In genomic region chr19:58352760-58353671, GRCh38 we compare ENCODE assay signal across 1 cellular context.
A peak's percentile ranks its signal among the peaks of the same experiment; 100 is the strongest.
TF ChIP-seq lines count a peak whose summit lies in the region.

Gene A1BG (minus strand): TSS chr19:58353492. CDS start chr19:58353437, 55 bp downstream.

TF ChIP-seq in HepG2, 621 proteins besides CTCF, POLR2A, EP300 and RAD21 (continued from another document and continues in another):
- 0 out of 2 replicates have a peak, but pooled peaks have one; percentile 18 for TF ChIP-seq ZBTB10 (CRISPR knock-in tag; IDR thresholded peaks at IDR 0.05; ENCODE audit: borderline replicate concordance)
- no peak for TF ChIP-seq NFYB (CRISPR knock-in tag; IDR thresholded peaks at IDR 0.05)
- 0 out of 2 replicates have a peak, but pooled peaks have one; percentile 41 for TF ChIP-seq ZMYM4 (CRISPR knock-in tag; IDR thresholded peaks at IDR 0.05)
- TF ChIP-seq ISX (CRISPR knock-in tag; conservative IDR thresholded peaks at IDR 0.05) = 0 out of 2 replicates have a peak, but pooled peaks have one; percentile 59
- TF ChIP-seq ZFX (CRISPR knock-in tag; IDR thresholded peaks at IDR 0.05; ENCODE audit: low read depth) = peak; percentile 56; the same call in 1 of the 2 replicates
- TF ChIP-seq PHF8 (CRISPR knock-in tag; IDR thresholded peaks at IDR 0.05) = peak; percentile 35
- peak; percentile 75 for TF ChIP-seq NCOA2 (CRISPR knock-in tag; IDR thresholded peaks at IDR 0.05)
- TF ChIP-seq HMGXB4 (CRISPR knock-in tag; IDR thresholded peaks at IDR 0.05; ENCODE audit: borderline replicate concordance in 1 of 2, low read depth in 1 of 2) = 0 out of 4 replicates have a peak, but pooled peaks of 1 of the 2 experiments have one; percentile 1
- 0 out of 2 replicates have a peak, but pooled peaks have one; percentile 2 for TF ChIP-seq ZBTB37 (CRISPR knock-in tag; IDR thresholded peaks at IDR 0.05)
- 0 out of 2 replicates have a peak, but pooled peaks have one; percentile 38 for TF ChIP-seq E2F2 (CRISPR knock-in tag; IDR thresholded peaks at IDR 0.05; ENCODE audit: borderline replicate concordance)
- peak; percentile 72; the same call in 1 of the 2 replicates for TF ChIP-seq ZNF746 (CRISPR knock-in tag; IDR thresholded peaks at IDR 0.05)
- TF ChIP-seq NFIB (CRISPR knock-in tag; IDR thresholded peaks at IDR 0.05; ENCODE audit: borderline replicate concordance) = no peak
- TF ChIP-seq ZGPAT (CRISPR knock-in tag; IDR thresholded peaks at IDR 0.05) = peak; percentile 68; the same call in 1 of the 2 replicates
- TF ChIP-seq ZNF609 (CRISPR knock-in tag; IDR thresholded peaks at IDR 0.05; ENCODE audit: borderline replicate concordance) = peak; percentile 45; the same call in 1 of the 2 replicates
- TF ChIP-seq FOXP1 (IDR thresholded peaks at IDR 0.05) = no peak
- peak; percentile 44; the same call in 1 of the 2 replicates for TF ChIP-seq FOXP1 (CRISPR knock-in tag; IDR thresholded peaks at IDR 0.05)
- TF ChIP-seq PHF21A (CRISPR knock-in tag; IDR thresholded peaks at IDR 0.05) = 0 out of 2 replicates have a peak, but pooled peaks have one; percentile 5
- no peak for TF ChIP-seq HIC2 (CRISPR knock-in tag; IDR thresholded peaks at IDR 0.05; ENCODE audit: low read depth)
- TF ChIP-seq ZNF672 (CRISPR knock-in tag; IDR thresholded peaks at IDR 0.05) = no peak
- TF ChIP-seq ZNF891 (CRISPR knock-in tag; IDR thresholded peaks at IDR 0.05) = 0 out of 2 replicates have a peak, but pooled peaks have one; percentile 24
- TF ChIP-seq NFAT5 (CRISPR knock-in tag; IDR thresholded peaks at IDR 0.05) = 0 out of 2 replicates have a peak, but pooled peaks have one; percentile 37
- TF ChIP-seq ZNF281 (CRISPR knock-in tag; IDR thresholded peaks at IDR 0.05; ENCODE audit: borderline replicate concordance) = peak; percentile 86
- TF ChIP-seq POLR2AphosphoS5 (IDR thresholded peaks at IDR 0.05; ENCODE audit: low read depth, low read length) = peak; percentile 64
- peak; percentile 42; the same call in 1 of the 2 replicates for TF ChIP-seq PITX1 (CRISPR knock-in tag; IDR thresholded peaks at IDR 0.05)
- TF ChIP-seq AHR (CRISPR knock-in tag; IDR thresholded peaks at IDR 0.05) = no peak
